In the genomic region with DNA sequence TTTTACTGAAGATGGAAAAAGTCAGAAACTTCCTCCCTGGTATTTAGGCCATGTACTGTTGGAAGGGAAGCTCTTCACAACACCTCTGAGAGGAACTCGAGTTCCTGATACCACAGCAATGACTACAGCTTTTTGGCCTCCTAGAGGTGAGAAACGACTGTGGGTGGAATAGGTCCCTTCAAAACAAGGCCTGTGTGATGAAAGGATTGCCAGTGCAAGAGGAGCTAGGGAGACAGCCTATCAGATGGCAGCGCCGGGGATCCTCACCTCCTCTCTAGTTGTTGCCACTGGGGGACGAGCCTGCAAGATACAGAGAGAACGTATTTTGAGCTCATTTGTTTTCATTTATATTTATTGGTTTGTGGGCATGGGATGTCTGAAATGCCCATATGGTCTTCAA, we compare ENCODE assay signal across 4 cellular contexts.
"Had no signal": no experiment of that assay in that cellular context is flagged by ENCODE, and none has a peak within 500 bp of the region (broad histone marks: within the 10 kb centered on the region; RNA-seq: fewer than 3 reads in every experiment).

No MANE protein-coding gene starts in this region.

- H2AFZ ChIP-seq: GM23248 had no signal

- DNase-seq: GM23248, H9, HCEC 1CT, IMR-90 had no signal

- H3K9ac ChIP-seq: GM23248 had no signal

- H3K9me3 Mint-ChIP-seq: H9 had no signal

- H3K4me1 Mint-ChIP-seq: H9 had no signal

- H3K4me3 ChIP-seq: GM23248 had no signal

- H3K4me3 Mint-ChIP-seq: H9 had no signal

- H3K27ac ChIP-seq: GM23248 had no signal
